In genomic region chr9:124735121-124735520, GRCh38 we compare ENCODE assay signal across 13 cellular contexts. TPM values are rescaled to one million over a fixed set of nuclear protein-coding genes. Genes with fewer than 3 reads are reported as not detected.
DNase-seq lines count a peak whose midpoint lies in the region; ATAC-seq and TF ChIP-seq lines count a peak whose summit lies in the region.
"Had no signal": no experiment of that assay in that cellular context is flagged by ENCODE, and none has a peak within 500 bp of the region (broad histone marks: within the 10 kb centered on the region; RNA-seq: fewer than 3 reads in every experiment).

No MANE protein-coding gene starts in this region.

- no peak overlapping the region for H3K9ac ChIP-seq in iPS-18a (ENCODE audit: low read length)

- H3K9me3 Mint-ChIP-seq in activated naive CD8-positive, alpha-beta T cell treated with anti-CD3 and anti-CD28 coated beads, Interleukin-2, amount 50 U/mL, for 24 hours, result no peaks in the 10 kb centered on the region
- H3K9me3 Mint-ChIP-seq: CD14-positive monocyte had no signal

- peak; percentile 7 for DNase-seq in stimulated activated CD4-positive, alpha-beta T cell treated with anti-CD3 and anti-CD28 coated beads, Interleukin-15, amount 100 ng/mL, for 24 hours
- no peak for DNase-seq in stimulated activated CD4-positive, alpha-beta T cell treated with anti-CD3 and anti-CD28 coated beads, Interleukin-4, amount 100 ng/mL, for 4 hours
- no peak for DNase-seq in activated naive CD8-positive, alpha-beta T cell treated with anti-CD3 and anti-CD28 coated beads, Interleukin-2, amount 50 U/mL, for 24 hours
- DNase-seq in adrenal gland (no peak), NCI-H748 (lab: John Stamatoyannopoulos, UW; ENCODE audit: unreplicated experiment) (no peak)
- DNase-seq: activated effector memory CD4-positive, alpha-beta T cell treated with anti-CD3 and anti-CD28 coated beads, Interleukin-2, amount 50 U/mL, for 16 hours; Kasumi-1; occipital lobe; SHP77 treated with DMSO at 0.1 percent for 48 hours had no signal

- H3K36me3 Mint-ChIP-seq in activated naive CD8-positive, alpha-beta T cell treated with anti-CD3 and anti-CD28 coated beads, Interleukin-2, amount 50 U/mL, for 24 hours (ENCODE audit: low read depth), result no peaks in the 10 kb centered on the region

- peaks cover 17% of the 10 kb centered on the region for H3K4me1 Mint-ChIP-seq in activated naive CD8-positive, alpha-beta T cell treated with anti-CD3 and anti-CD28 coated beads, Interleukin-2, amount 50 U/mL, for 24 hours

- H3K27ac Mint-ChIP-seq in activated naive CD8-positive, alpha-beta T cell treated with anti-CD3 and anti-CD28 coated beads, Interleukin-2, amount 50 U/mL, for 24 hours, result peak overlapping the region; percentile 69
- H3K27ac Mint-ChIP-seq: CD14-positive monocyte had no signal

- no peaks in the 10 kb centered on the region for H3K9me3 ChIP-seq in iPS-18a (ENCODE audit: control insufficient read depth, low read depth, low read length)
- H3K9me3 ChIP-seq in adrenal gland (replicated peaks in 1 of 3), result no peaks in the 10 kb centered on the region

- no peak for TF ChIP-seq POLR2A in adrenal gland (IDR thresholded peaks at IDR 0.05)

- H3K27me3 ChIP-seq in iPS-18a (ENCODE audit: control insufficient read depth, insufficient read depth, low read length) (no peaks in the 10 kb centered on the region), adrenal gland (no peaks in the 10 kb centered on the region)

- H3K4me3 Mint-ChIP-seq in activated naive CD8-positive, alpha-beta T cell treated with anti-CD3 and anti-CD28 coated beads, Interleukin-2, amount 50 U/mL, for 24 hours, result no peak overlapping the region
- H3K4me3 Mint-ChIP-seq: CD14-positive monocyte had no signal

- ATAC-seq in activated naive CD8-positive, alpha-beta T cell treated with anti-CD3 and anti-CD28 coated beads, Interleukin-2, amount 50 U/mL, for 24 hours, result peak; percentile 68
- ATAC-seq in HG02763 (IDR thresholded peaks at IDR 0.05; ENCODE audit: unreplicated experiment) (no peak), GM19328 (IDR thresholded peaks at IDR 0.05; ENCODE audit: unreplicated experiment) (no peak)

- TF ChIP-seq CTCF in adrenal gland (IDR thresholded peaks at IDR 0.05), result no peak

- H3K27me3 Mint-ChIP-seq in activated naive CD8-positive, alpha-beta T cell treated with anti-CD3 and anti-CD28 coated beads, Interleukin-2, amount 50 U/mL, for 24 hours, result peaks cover 16% of the 10 kb centered on the region

- intact Hi-C loops in adrenal gland (cut with DNase I), result no loop called here

- H3K4me1 ChIP-seq in iPS-18a (ENCODE audit: control insufficient read depth, low read depth, low read length) (peaks cover 19% of the 10 kb centered on the region), adrenal gland (replicated peaks in 1 of 2) (no peaks in the 10 kb centered on the region)

- H3K4me3 ChIP-seq in iPS-18a (ENCODE audit: low read length) (no peak overlapping the region), adrenal gland (no peak overlapping the region)

- peak overlapping the region; percentile 64 for H3K27ac ChIP-seq in iPS-18a (ENCODE audit: low read length)
- no peak overlapping the region for H3K27ac ChIP-seq in adrenal gland

- peaks cover 22% of the 10 kb centered on the region for H3K36me3 ChIP-seq in iPS-18a (ENCODE audit: control insufficient read depth, low read depth, low read length)
- no peaks in the 10 kb centered on the region for H3K36me3 ChIP-seq in adrenal gland (replicated peaks in 1 of 2)

RNA-seq across cellular contexts. Expression of gene NR6A1, which starts 36.0 kb away (rescaled TPM):
- 1 to 10 TPM in 7 of 8 donors, under 1 TPM in 1; 0.83 to 2.4 (median 1.5) TPM for total RNA-seq in adrenal gland
- polyA plus RNA-seq in adrenal gland, result 1 to 10 TPM in 2 of 3 donors, under 1 TPM in 1; 0.46 to 1.4 (median 1.1) TPM

RNA-seq across cellular contexts. Expression of gene OLFML2A, which starts 41.8 kb away (rescaled TPM):
- 10 to 100 TPM in 4 of 8 donors, 1 to 10 TPM in 4; 5.0 to 21.4 (median 10.3) TPM for total RNA-seq in adrenal gland
- polyA plus RNA-seq in adrenal gland, result 1 to 10 TPM; 1.7 to 3.4 (median 2.9) TPM
